8 cellular contexts compared by ENCODE assay signal in genomic region chr20:45771182-45771759, GRCh38. TPM values are rescaled to one million over a fixed set of nuclear protein-coding genes. Genes with fewer than 3 reads are reported as not detected.
DNase-seq lines count a peak whose midpoint lies in the region; ATAC-seq and TF ChIP-seq lines count a peak whose summit lies in the region.

No MANE protein-coding gene starts in this region.

- H3K4me3 ChIP-seq in Jurkat, Clone E6-1 (ENCODE audit: low read length), result no peak overlapping the region
- no peak overlapping the region for H3K4me3 ChIP-seq in PC-9
- peak overlapping the region in 1 of 4 experiments; percentile 27 for H3K4me3 ChIP-seq in fibroblast of lung (replicated peaks in 1 of 4; ENCODE audit: control extremely low read depth in 1 of 4, insufficient read depth in 1 of 4, low read depth in 3 of 4, low read length in 4 of 4)

- no peaks in the 10 kb centered on the region for H3K9me2 ChIP-seq in PC-9 (ENCODE audit: insufficient read depth)

- H3K27me3 ChIP-seq in PC-9 (ENCODE audit: insufficient read depth, low read depth), result no peaks in the 10 kb centered on the region
- H3K27me3 ChIP-seq in fibroblast of lung (ENCODE audit: control insufficient read depth, insufficient read depth, low read length), result no peaks in the 10 kb centered on the region

- H3K36me3 ChIP-seq in PC-9 (ENCODE audit: low read depth) (no peaks in the 10 kb centered on the region), fibroblast of lung (ENCODE audit: control insufficient read depth, insufficient read depth, low read length) (no peaks in the 10 kb centered on the region)

- POLR2A ChIA-PET in PC-9 (lab: Charles Lee; ENCODE audit: unreplicated experiment), result interaction anchor here (0.5 to 1.3 kb wide), 8 partner anchors 142 to 679 kb away, joined by 3 to 9 read pairs (median 4); partner anchors contain the start of gene WFDC10A

- intact Hi-C loops in PC-9 (cut with micrococcal nuclease; ENCODE audit: unreplicated experiment), result loop anchor here (1.0 to 10.0 kb wide), 8 partner anchors 179 to 760 kb away; partner anchors contain the start of genes SYS1 and WFDC2

- H3K4me3 Mint-ChIP-seq in natural killer cell treated with Interleukin-12 subunit alpha and Interleukin-12 subunit beta and Interleukin-15 and Interleukin-18, amount 100 ng/mL, for 72 hours, result no peak overlapping the region
- H3K4me3 Mint-ChIP-seq in stimulated activated effector memory CD8-positive, alpha-beta T cell treated with anti-CD3 and anti-CD28 coated beads, Interleukin-12 subunit alpha, Interleukin-12 subunit beta, amount 100 ng/mL, for 72 hours, result no peak overlapping the region

- no peaks in the 10 kb centered on the region for H3K79me2 ChIP-seq in PC-9 (ENCODE audit: low read depth)
- H3K79me2 ChIP-seq in fibroblast of lung (ENCODE audit: control insufficient read depth, insufficient read depth, low read length), result no peaks in the 10 kb centered on the region

- TF ChIP-seq CTCF in PC-9 (conservative IDR thresholded peaks at IDR 0.05) (peak; percentile 98), fibroblast of lung (conservative IDR thresholded peaks at IDR 0.05 in 1 of 2, IDR thresholded peaks at IDR 0.05 in 1 of 2; ENCODE audit: low read depth in 1 of 2, low read length in 2 of 2) (peak; percentile 92)

- CTCF ChIA-PET in PC-9 (lab: Charles Lee), result interaction anchor here (0.5 to 2.6 kb wide), 29 partner anchors 9 to 721 kb away, joined by 3 to 26 read pairs (median 3); partner anchors contain the start of genes DNTTIP1, EPPIN, SYS1 and WFDC10A

- H3K27ac Mint-ChIP-seq in natural killer cell treated with Interleukin-12 subunit alpha and Interleukin-12 subunit beta and Interleukin-15 and Interleukin-18, amount 100 ng/mL, for 72 hours, result no peak overlapping the region
- no peak overlapping the region for H3K27ac Mint-ChIP-seq in stimulated activated effector memory CD8-positive, alpha-beta T cell treated with anti-CD3 and anti-CD28 coated beads, Interleukin-12 subunit alpha, Interleukin-12 subunit beta, amount 100 ng/mL, for 72 hours

- H4K20me1 ChIP-seq in PC-9 (ENCODE audit: insufficient read depth) (no peaks in the 10 kb centered on the region), fibroblast of lung (ENCODE audit: control insufficient read depth, extremely low read depth, insufficient read depth, low read length) (no peaks in the 10 kb centered on the region)

- peak in 1 of 2 donors; percentile 73 for ATAC-seq in natural killer cell treated with Interleukin-12 subunit alpha and Interleukin-12 subunit beta and Interleukin-15 and Interleukin-18, amount 100 ng/mL, for 72 hours
- ATAC-seq in stimulated activated effector memory CD8-positive, alpha-beta T cell treated with anti-CD3 and anti-CD28 coated beads, Interleukin-12 subunit alpha, Interleukin-12 subunit beta, amount 100 ng/mL, for 72 hours, result peak; percentile 69
- no peak for ATAC-seq in GM19397 (IDR thresholded peaks at IDR 0.05; ENCODE audit: unreplicated experiment)

- H3K9ac ChIP-seq in fibroblast of lung (ENCODE audit: insufficient read depth, low read length), result no peak overlapping the region

- H2AFZ ChIP-seq in PC-9 (peak overlapping the region; percentile 57), fibroblast of lung (ENCODE audit: low read length) (peak overlapping the region; percentile 70)

- DNase-seq in DMS114 treated with DMSO at 0.1 percent for 48 hours (lab: John Stamatoyannopoulos, UW; ENCODE audit: unreplicated experiment), result peak; percentile 60
- DNase-seq in Jurkat, Clone E6-1 (ENCODE audit: low read depth, low spot score), result peak; percentile 81
- DNase-seq in PC-9, result peak; percentile 74 to 84
- peak; percentile 71 for DNase-seq in activated T-cell treated with anti-CD3 and anti-CD28 coated beads for 48 hours (ENCODE audit: low read depth)
- peak; percentile 60 to 84 for DNase-seq in fibroblast of lung (ENCODE audit: low read depth in 2 of 2)
- peak; percentile 77 for DNase-seq in natural killer cell treated with Interleukin-12 subunit alpha and Interleukin-12 subunit beta and Interleukin-15 and Interleukin-18, amount 100 ng/mL, for 72 hours (ENCODE audit: low spot score)
- DNase-seq in stimulated activated effector memory CD8-positive, alpha-beta T cell treated with anti-CD3 and anti-CD28 coated beads, Interleukin-12 subunit alpha, Interleukin-12 subunit beta, amount 100 ng/mL, for 72 hours (ENCODE audit: low spot score in 2 of 2), result peak; percentile 72 to 85

- H3K27me3 Mint-ChIP-seq in natural killer cell treated with Interleukin-12 subunit alpha and Interleukin-12 subunit beta and Interleukin-15 and Interleukin-18, amount 100 ng/mL, for 72 hours, result peaks cover 5 to 13% of the 10 kb centered on the region in 2 donors

- no peaks in the 10 kb centered on the region for H3K9me3 ChIP-seq in PC-9 (ENCODE audit: insufficient read depth, low read depth)
- no peaks in the 10 kb centered on the region for H3K9me3 ChIP-seq in fibroblast of lung (ENCODE audit: control insufficient read depth, insufficient read depth, low read depth, low read length)

- H3K4me1 ChIP-seq in PC-9 (replicated peaks; ENCODE audit: insufficient read depth) (peaks cover 6% of the 10 kb centered on the region), fibroblast of lung (ENCODE audit: control insufficient read depth, extremely low read depth, insufficient read depth, low read length) (peaks cover 7% of the 10 kb centered on the region)

- H3K9me3 Mint-ChIP-seq in natural killer cell treated with Interleukin-12 subunit alpha and Interleukin-12 subunit beta and Interleukin-15 and Interleukin-18, amount 100 ng/mL, for 72 hours, result no peaks in the 10 kb centered on the region
- no peaks in the 10 kb centered on the region for H3K9me3 Mint-ChIP-seq in stimulated activated effector memory CD8-positive, alpha-beta T cell treated with anti-CD3 and anti-CD28 coated beads, Interleukin-12 subunit alpha, Interleukin-12 subunit beta, amount 100 ng/mL, for 72 hours

- no peaks in the 10 kb centered on the region for H3F3A ChIP-seq in PC-9 (ENCODE audit: insufficient read depth, low read depth)

- H3K4me1 Mint-ChIP-seq in natural killer cell treated with Interleukin-12 subunit alpha and Interleukin-12 subunit beta and Interleukin-15 and Interleukin-18, amount 100 ng/mL, for 72 hours (ENCODE audit: low read depth in 2 of 2), result peaks cover 0 to 6% of the 10 kb centered on the region in 2 donors
- no peaks in the 10 kb centered on the region for H3K4me1 Mint-ChIP-seq in stimulated activated effector memory CD8-positive, alpha-beta T cell treated with anti-CD3 and anti-CD28 coated beads, Interleukin-12 subunit alpha, Interleukin-12 subunit beta, amount 100 ng/mL, for 72 hours

- peak overlapping the region; percentile 34 for H3K4me2 ChIP-seq in PC-9
- H3K4me2 ChIP-seq in fibroblast of lung (ENCODE audit: extremely low read depth, insufficient read depth, low read length), result peak overlapping the region; percentile 19

- H3K36me3 Mint-ChIP-seq in natural killer cell treated with Interleukin-12 subunit alpha and Interleukin-12 subunit beta and Interleukin-15 and Interleukin-18, amount 100 ng/mL, for 72 hours, result no peaks in the 10 kb centered on the region
- no peaks in the 10 kb centered on the region for H3K36me3 Mint-ChIP-seq in stimulated activated effector memory CD8-positive, alpha-beta T cell treated with anti-CD3 and anti-CD28 coated beads, Interleukin-12 subunit alpha, Interleukin-12 subunit beta, amount 100 ng/mL, for 72 hours

- H3K27ac ChIP-seq in PC-9, result no peak overlapping the region
- no peak overlapping the region for H3K27ac ChIP-seq in fibroblast of lung (ENCODE audit: insufficient read depth, low read length)

- no TSS peak for BruUV-seq in PC-9 (replicated peaks; lab: Mats Ljungman, UMichigan)

RNA-seq across cellular contexts. Expression of gene WFDC3, which starts 20.4 kb away (rescaled TPM):
- not detected for polyA plus RNA-seq in Jurkat, Clone E6-1 (2012; ENCODE audit: insufficient read depth, insufficient read length)
- 21.6 and 22.4 TPM in 2 replicates for total RNA-seq in PC-9 (2021)
- 0.50 and 0.51 TPM in 2 replicates for total RNA-seq in fibroblast of lung
- polyA plus RNA-seq in fibroblast of lung, result 1.7 TPM in 1 of 2 replicates, not detected in the other
- polyA plus RNA-seq in fibroblast of lung (2012), result 0.32 and 2.9 TPM in 2 replicates
- polyA minus RNA-seq in fibroblast of lung (ENCODE audit: low replicate concordance), result not detected in 2 replicates
- total RNA-seq in natural killer cell treated with Interleukin-12 subunit alpha and Interleukin-12 subunit beta and Interleukin-15 and Interleukin-18, amount 100 ng/mL, for 72 hours, result not detected

RNA-seq across cellular contexts. Expression of gene DNTTIP1, which starts 20.5 kb away (rescaled TPM):
- 60.1 TPM for polyA plus RNA-seq in Jurkat, Clone E6-1 (2012; ENCODE audit: insufficient read depth, insufficient read length)
- 53.4 and 56.6 TPM in 2 replicates for total RNA-seq in PC-9 (2021)
- total RNA-seq in fibroblast of lung, result 14.7 and 15.9 TPM in 2 replicates
- 37.4 and 43.2 TPM in 2 replicates for polyA plus RNA-seq in fibroblast of lung
- 40.7 and 41.9 TPM in 2 replicates for polyA plus RNA-seq in fibroblast of lung (2012)
- polyA minus RNA-seq in fibroblast of lung (ENCODE audit: low replicate concordance), result 10.2 and 29.3 TPM in 2 replicates
- 10 to 100 TPM; 25.5 to 30.4 TPM for total RNA-seq in natural killer cell treated with Interleukin-12 subunit alpha and Interleukin-12 subunit beta and Interleukin-15 and Interleukin-18, amount 100 ng/mL, for 72 hours

RNA-seq across cellular contexts. Expression of gene UBE2C, which starts 41.2 kb away (rescaled TPM):
- 32.7 TPM for polyA plus RNA-seq in Jurkat, Clone E6-1 (2012; ENCODE audit: insufficient read depth, insufficient read length)
- total RNA-seq in PC-9 (2021), result 207 TPM in 2 replicates
- total RNA-seq in fibroblast of lung, result 1.0 and 12.9 TPM in 2 replicates
- 23.7 and 104 TPM in 2 replicates for polyA plus RNA-seq in fibroblast of lung
- 22.4 and 96.8 TPM in 2 replicates for polyA plus RNA-seq in fibroblast of lung (2012)
- polyA minus RNA-seq in fibroblast of lung (ENCODE audit: low replicate concordance), result 31.1 and 47.2 TPM in 2 replicates
- total RNA-seq in natural killer cell treated with Interleukin-12 subunit alpha and Interleukin-12 subunit beta and Interleukin-15 and Interleukin-18, amount 100 ng/mL, for 72 hours, result 100 to 1,000 TPM in 1 of 2 donors, 10 to 100 TPM in 1; 89.7 to 139 TPM

RNA-seq across cellular contexts. Expression of gene SPINT4, which starts 49.1 kb away (rescaled TPM):
- not detected for polyA plus RNA-seq in Jurkat, Clone E6-1 (2012; ENCODE audit: insufficient read depth, insufficient read length)
- total RNA-seq in PC-9 (2021), result not detected in 2 replicates
- not detected in 2 replicates for total RNA-seq in fibroblast of lung
- polyA plus RNA-seq in fibroblast of lung, result not detected in 2 replicates
- polyA plus RNA-seq in fibroblast of lung (2012), result not detected in 2 replicates
- not detected in 2 replicates for polyA minus RNA-seq in fibroblast of lung (ENCODE audit: low replicate concordance)
- total RNA-seq in natural killer cell treated with Interleukin-12 subunit alpha and Interleukin-12 subunit beta and Interleukin-15 and Interleukin-18, amount 100 ng/mL, for 72 hours, result not detected

RNA-seq across cellular contexts. Expression of gene TNNC2, which starts 55.8 kb away (rescaled TPM):
- not detected for polyA plus RNA-seq in Jurkat, Clone E6-1 (2012; ENCODE audit: insufficient read depth, insufficient read length)
- total RNA-seq in PC-9 (2021), result 1.3 TPM in 1 of 2 replicates, not detected in the other
- 1.3 and 1.8 TPM in 2 replicates for total RNA-seq in fibroblast of lung
- 1.2 and 1.4 TPM in 2 replicates for polyA plus RNA-seq in fibroblast of lung
- 0.70 and 0.75 TPM in 2 replicates for polyA plus RNA-seq in fibroblast of lung (2012)
- not detected in 2 replicates for polyA minus RNA-seq in fibroblast of lung (ENCODE audit: low replicate concordance)
- not detected for total RNA-seq in natural killer cell treated with Interleukin-12 subunit alpha and Interleukin-12 subunit beta and Interleukin-15 and Interleukin-18, amount 100 ng/mL, for 72 hours

Comparison
In these comparisons a context has a peak if more than half of its experiments do, and no peak if none do; other contexts are left out.
1. RNA of gene WFDC3, which starts 20.4 kb away (total RNA-seq): 21.6 to 22.4 TPM in PC-9; 0.50 to 0.51 TPM in fibroblast of lung and not detected in natural killer cell treated with Interleukin-12 subunit alpha and Interleukin-12 subunit beta and Interleukin-15 and Interleukin-18, amount 100 ng/mL, for 72 hours; every median in the first group is over 10 times any median in the second.
2. Peak in every context shown above with its lines, with median percentiles within 50 percentile points of each other: DNase-seq.